ENCODE assay signal across 8 cellular contexts in genomic region chr22:40636380-40637180, GRCh38. TPM values are rescaled to one million over a fixed set of nuclear protein-coding genes. Genes with fewer than 3 reads are reported as not detected.
DNase-seq lines count a peak whose midpoint lies in the region; ATAC-seq, FAIRE-seq and TF ChIP-seq lines count a peak whose summit lies in the region.

Gene MRTFA (minus strand): TSS chr22:40636719.

- H3K27ac ChIP-seq in AG04450 (ENCODE audit: low read depth, low read length) (peak within 1 kb of the TSS; percentile 83), small intestine (ENCODE audit: low read depth in 1 of 2, low read length in 1 of 2) (peak within 1 kb of the TSS; percentile 93 to 97)

- CTCF ChIA-PET in AG04450 (lab: Charles Lee), result interaction anchor here (0.5 to 1.2 kb wide), 3 partner anchors 38 to 251 kb away, joined by 3 to 5 read pairs (median 4); no protein-coding TSS in a partner anchor
- CTCF ChIA-PET in WTC11 (lab: Charles Lee), result interaction anchor here (0.6 to 2.1 kb wide), 13 partner anchors 9 to 414 kb away, joined by 3 to 12 read pairs (median 3); partner anchors contain the start of gene XPNPEP3

- no peaks in the 10 kb centered on the region for H3K36me3 ChIP-seq in small intestine (ENCODE audit: control insufficient read depth in 2 of 2, insufficient read depth in 2 of 2, low read length in 2 of 2)

- no peaks in the 10 kb centered on the region for H3K36me3 Mint-ChIP-seq in WTC11

- 0% methylated on average over 53 to 82 of the region's 82 CpGs for WGBS in small intestine, 3 donors

- H3K27me3 ChIP-seq in AG04450 (ENCODE audit: control insufficient read depth, insufficient read depth, low read length) (no peaks in the 10 kb centered on the region), small intestine (ENCODE audit: control insufficient read depth in 2 of 2, insufficient read depth in 2 of 2, low read length in 2 of 2) (no peaks in the 10 kb centered on the region)

- ATAC-seq in GM18909 (IDR thresholded peaks at IDR 0.05; ENCODE audit: poor library complexity, unreplicated experiment) (peak; percentile 91), HG03175 (IDR thresholded peaks at IDR 0.05; ENCODE audit: unreplicated experiment) (peak; percentile 95), WTC11 (peak; percentile 95)

- POLR2A ChIA-PET in AG04450 (lab: Yijun Ruan, JAX), result interaction anchor here (0.5 to 2.2 kb wide), 14 partner anchors 9 to 209 kb away, joined by 3 to 10 read pairs (median 5); no protein-coding TSS in a partner anchor
- POLR2A ChIA-PET in WTC11 (lab: Charles Lee), result interaction anchor here (0.5 to 1.4 kb wide), 9 partner anchors 11 to 241 kb away, joined by 3 to 5 read pairs (median 3); no protein-coding TSS in a partner anchor

- TF ChIP-seq CTCF in AG04450 (IDR thresholded peaks at IDR 0.05; ENCODE audit: low read depth, low read length) (no peak), WTC11 (IDR thresholded peaks at IDR 0.05) (no peak), cardiac fibroblast (IDR thresholded peaks at IDR 0.05; ENCODE audit: low read depth, low read length) (no peak)

- DNase-seq in AG04450 (ENCODE audit: low read depth, low spot score), result peak; percentile 99
- peak; percentile 94 for DNase-seq in NCI-H226
- peak; percentile 100 for DNase-seq in WTC11 (ENCODE audit: low spot score)
- peak; percentile 100 for DNase-seq in cardiac fibroblast (ENCODE audit: low read depth in 2 of 2)
- peak; percentile 91 for DNase-seq in iPS-NIHi11 (ENCODE audit: low spot score)
- peak; percentile 100 for DNase-seq in small intestine

- peaks cover 3 to 6% of the 10 kb centered on the region in 2 donors for H3K4me1 ChIP-seq in small intestine (ENCODE audit: control insufficient read depth in 2 of 2, insufficient read depth in 1 of 2, low read depth in 1 of 2, low read length in 1 of 2)

- FAIRE-seq in small intestine (lab: Jason Lieb, UNC), result no peak

- peaks cover 3% of the 10 kb centered on the region for H3K27me3 Mint-ChIP-seq in WTC11 (ENCODE audit: low read depth)

- peak within 1 kb of the TSS; percentile 89 for H3K4me3 Mint-ChIP-seq in WTC11

- no peaks in the 10 kb centered on the region for H3K9me3 Mint-ChIP-seq in WTC11

- peak within 1 kb of the TSS; percentile 80; the same call in 1 of the 2 replicates for H3K27ac Mint-ChIP-seq in WTC11

- H3K4me3 ChIP-seq in AG04450 (ENCODE audit: low read depth, low read length) (peak within 1 kb of the TSS; percentile 84), cardiac fibroblast (replicated peaks in 1 of 2; ENCODE audit: low read depth in 2 of 2, low read length in 2 of 2) (peak within 1 kb of the TSS; percentile 80 to 96), small intestine (ENCODE audit: low read depth in 1 of 2, low read length in 2 of 2) (peak within 1 kb of the TSS; percentile 90 to 96)

- H3K4me1 Mint-ChIP-seq in WTC11, result peaks cover 19% of the 10 kb centered on the region

- H3K9me3 ChIP-seq in AG04450 (ENCODE audit: control insufficient read depth, insufficient read depth, low read length), result no peaks in the 10 kb centered on the region
- H3K9me3 ChIP-seq in small intestine (ENCODE audit: control insufficient read depth, low read depth), result no peaks in the 10 kb centered on the region

TF ChIP-seq in WTC11, 78 proteins besides CTCF, POLR2A, EP300 and RAD21 (continues in another document):
- TF ChIP-seq FOXK1 (CRISPR knock-in tag; IDR thresholded peaks at IDR 0.05) (peak; percentile 64), JUN (CRISPR knock-in tag; IDR thresholded peaks at IDR 0.05) (peak; percentile 94), TEAD1 (CRISPR knock-in tag; IDR thresholded peaks at IDR 0.05) (peak; percentile 91), NFE2L1 (CRISPR knock-in tag; IDR thresholded peaks at IDR 0.05) (no peak), MAX (CRISPR knock-in tag; IDR thresholded peaks at IDR 0.05) (peak; percentile 83), ZNF671 (CRISPR knock-in tag; IDR thresholded peaks at IDR 0.05) (no peak), ZNF423 (CRISPR knock-in tag; IDR thresholded peaks at IDR 0.05) (no peak), ZNF232 (CRISPR knock-in tag; IDR thresholded peaks at IDR 0.05) (no peak), PRDM15 (CRISPR knock-in tag; IDR thresholded peaks at IDR 0.05) (0 out of 2 replicates have a peak, but pooled peaks have one; percentile 42), CREM (CRISPR knock-in tag; IDR thresholded peaks at IDR 0.05) (peak; percentile 62; the same call in 1 of the 2 replicates), ELF4 (CRISPR knock-in tag; IDR thresholded peaks at IDR 0.05; ENCODE audit: low read depth) (0 out of 2 replicates have a peak, but pooled peaks have one; percentile 38), PREB (CRISPR knock-in tag; IDR thresholded peaks at IDR 0.05; ENCODE audit: borderline replicate concordance) (0 out of 2 replicates have a peak, but pooled peaks have one; percentile 39), FOXP4 (CRISPR knock-in tag; IDR thresholded peaks at IDR 0.05) (peak; percentile 90)
- TF ChIP-seq, protein P1, sequence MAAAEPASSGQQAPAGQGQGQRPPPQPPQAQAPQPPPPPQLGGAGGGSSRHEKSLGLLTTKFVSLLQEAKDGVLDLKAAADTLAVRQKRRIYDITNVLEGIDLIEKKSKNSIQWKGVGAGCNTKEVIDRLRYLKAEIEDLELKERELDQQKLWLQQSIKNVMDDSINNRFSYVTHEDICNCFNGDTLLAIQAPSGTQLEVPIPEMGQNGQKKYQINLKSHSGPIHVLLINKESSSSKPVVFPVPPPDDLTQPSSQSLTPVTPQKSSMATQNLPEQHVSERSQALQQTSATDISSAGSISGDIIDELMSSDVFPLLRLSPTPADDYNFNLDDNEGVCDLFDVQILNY (CRISPR knock-in tag; IDR thresholded peaks at IDR 0.05), result peak; percentile 44; the same call in 1 of the 2 replicates

RNA-seq across cellular contexts. Expression of gene MRTFA, which starts in this region (rescaled TPM):
- 6.8 and 11.6 TPM in 2 replicates for polyA plus RNA-seq in AG04450 (2011; rRNA removed)
- polyA minus RNA-seq in AG04450 (2011; rRNA and poly(A)+ RNA removed), result 38.9 and 50.6 TPM in 2 replicates
- 39.7 to 49.8 TPM (median 48.4 TPM) in 3 replicates for total RNA-seq in WTC11 (2021)
- polyA plus RNA-seq in small intestine, result 10 to 100 TPM; 11.9 to 20.0 (median 13.6) TPM

Comparison
In these comparisons a context has a peak if more than half of its experiments do, and no peak if none do; other contexts are left out.
1. Peak in every context shown above with its lines: DNase-seq, ATAC-seq, H3K4me3 ChIP-seq and H3K27ac ChIP-seq.